Comparison of ENCODE assay signal across 8 cellular contexts in genomic region chr13:100589178-100589725, GRCh38. TPM values are rescaled to one million over a fixed set of nuclear protein-coding genes. Genes with fewer than 3 reads are reported as not detected.
DNase-seq lines count a peak whose midpoint lies in the region; ATAC-seq and TF ChIP-seq lines count a peak whose summit lies in the region.

No MANE protein-coding gene starts in this region.

- H3K4me1 ChIP-seq in osteoblast (ENCODE audit: insufficient read depth, low read length) = peaks cover 11% of the 10 kb centered on the region

- H3K4me1 Mint-ChIP-seq in Calu3 (ENCODE audit: low read depth, unreplicated experiment) = no peaks in the 10 kb centered on the region
- H3K4me1 Mint-ChIP-seq in brain = peaks cover 38% of the 10 kb centered on the region

- no peak for ATAC-seq in GM21515 (IDR thresholded peaks at IDR 0.05; ENCODE audit: unreplicated experiment)

- H3K79me2 ChIP-seq in osteoblast (ENCODE audit: insufficient read depth, low read length) = no peaks in the 10 kb centered on the region

- no peaks in the 10 kb centered on the region for H3K36me3 ChIP-seq in osteoblast (ENCODE audit: insufficient read depth, low read length)

- peak overlapping the region; percentile 96 for H2AFZ ChIP-seq in osteoblast (ENCODE audit: low read length)

- H3K4me3 Mint-ChIP-seq in Calu3 (ENCODE audit: low read depth, unreplicated experiment) (peak overlapping the region; percentile 58), brain (peak overlapping the region; percentile 82 to 89 (median 83))

- peak overlapping the region; percentile 81 for H3K4me3 ChIP-seq in osteoblast (ENCODE audit: insufficient read depth, low read length)

- no peak for TF ChIP-seq CTCF in Calu3 (IDR thresholded peaks at IDR 0.05; ENCODE audit: unreplicated experiment)
- no peak for TF ChIP-seq CTCF in brain (conservative IDR thresholded peaks at IDR 0.05)
- TF ChIP-seq CTCF in osteoblast (IDR thresholded peaks at IDR 0.05; ENCODE audit: extremely low read depth, low read depth, low read length) = no peak

- no peaks in the 10 kb centered on the region for H3K9me3 ChIP-seq in osteoblast (ENCODE audit: low read depth, low read length)

- no peaks in the 10 kb centered on the region for H3K27me3 ChIP-seq in osteoblast (ENCODE audit: insufficient read depth, low read length)

- H4K20me1 ChIP-seq in osteoblast (ENCODE audit: insufficient read depth, low read length) = no peaks in the 10 kb centered on the region

- H3K9me3 Mint-ChIP-seq in Calu3 (ENCODE audit: low read depth, unreplicated experiment) = no peaks in the 10 kb centered on the region
- peaks cover 0 to 7% (median under 1%) of the 10 kb centered on the region in 5 experiments for H3K9me3 Mint-ChIP-seq in brain

- H3K27me3 Mint-ChIP-seq in Calu3 (ENCODE audit: unreplicated experiment) (no peaks in the 10 kb centered on the region), brain (peaks cover 9% of the 10 kb centered on the region)

- intact Hi-C loops in Calu3 (cut with micrococcal nuclease; ENCODE audit: unreplicated experiment) = no loop called here

- H3K27ac Mint-ChIP-seq in Calu3 (ENCODE audit: unreplicated experiment) (no peak overlapping the region), brain (peak overlapping the region; percentile 35 to 90 (median 54))

- no TSS peak for BruUV-seq in Calu3 (replicated peaks; lab: Mats Ljungman, UMichigan)

- peak overlapping the region; percentile 87 for H3K4me2 ChIP-seq in osteoblast (ENCODE audit: insufficient read depth, low read length)

- CTCF ChIA-PET in Calu3 (lab: Charles Lee) = no interaction called here

- DNase-seq in Calu3 (no peak), M059J (ENCODE audit: low read depth) (peak; percentile 38), osteoblast (ENCODE audit: insufficient read length, low spot score, missing footprints) (no peak), HT-29 (ENCODE audit: low spot score) (no peak), LoVo (ENCODE audit: low spot score) (no peak), NCI-H1105 (lab: John Stamatoyannopoulos, UW) (no peak)

- H3K36me3 Mint-ChIP-seq in Calu3 (ENCODE audit: insufficient read depth, unreplicated experiment) = no peaks in the 10 kb centered on the region
- H3K36me3 Mint-ChIP-seq in brain = no peaks in the 10 kb centered on the region

- no peak overlapping the region for H3K27ac ChIP-seq in osteoblast (ENCODE audit: low read depth, low read length)

RNA-seq across cellular contexts. Expression of gene GGACT, which starts 0.7 kb away (rescaled TPM):
- total RNA-seq in Calu3 (2022) = 2.5 and 2.6 TPM in 2 replicates
- 1.6 TPM in 1 of 2 replicates, not detected in the other for total RNA-seq in M059J (2014; rRNA removed; shearing (Covaris generic))
- 8.6 TPM for polyA plus RNA-seq in brain (ENCODE audit: insufficient read depth, low read depth, low replicate concordance)
- total RNA-seq in osteoblast = 7.1 and 7.6 TPM in 2 replicates
- total RNA-seq in HT-29 (2014; rRNA removed; shearing (Covaris generic)) = 1.6 and 1.8 TPM in 2 replicates
